17 cellular contexts compared by ENCODE assay signal in the genomic region with DNA sequence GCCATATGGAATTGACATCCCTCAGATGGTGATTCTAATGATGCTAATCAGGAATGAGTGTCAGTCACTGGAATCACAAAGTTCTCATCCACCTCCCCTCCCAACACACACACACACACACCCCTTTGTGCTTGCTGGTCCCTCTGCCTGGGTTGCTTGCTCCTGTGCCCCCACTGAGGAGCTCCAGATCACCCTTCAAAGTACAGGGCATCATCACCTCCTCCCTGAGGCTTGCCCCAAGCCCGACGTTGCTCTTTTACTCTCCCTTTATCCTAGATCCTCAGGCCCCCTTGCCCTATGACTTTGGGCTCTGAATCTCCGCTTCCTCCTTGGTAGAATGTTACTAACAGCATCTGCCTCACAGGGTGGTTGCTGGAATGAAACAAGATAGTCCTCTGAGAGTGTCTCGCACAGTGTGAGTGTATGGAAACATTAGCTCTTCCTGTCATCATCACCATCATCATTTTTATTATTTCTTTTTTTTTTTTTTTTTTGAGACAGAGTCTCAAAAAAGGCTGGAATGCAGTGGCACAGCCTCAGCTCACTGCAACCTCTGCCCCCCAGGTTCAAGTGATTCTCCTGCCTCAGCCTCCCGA.
DNase-seq lines count a peak whose midpoint lies in the region; ATAC-seq and TF ChIP-seq lines count a peak whose summit lies in the region.
"Had no signal": no experiment of that assay in that cellular context is flagged by ENCODE, and none has a peak within 500 bp of the region (broad histone marks: within the 10 kb centered on the region; RNA-seq: fewer than 3 reads in every experiment).

No MANE protein-coding gene starts in this region.

- H3K27ac ChIP-seq in RWPE2 (ENCODE audit: poor library complexity, severe bottlenecking) (peak overlapping the region; percentile 76), caudate nucleus (ENCODE audit: low read depth, low read length) (no peak overlapping the region)
- H3K27ac ChIP-seq: ascending aorta, HL-60 had no signal

- H3K27ac Mint-ChIP-seq in activated T-cell treated with anti-CD3 and anti-CD28 coated beads, Interleukin-2, amount 50 U/mL, for 24 hours, result peak overlapping the region; percentile 52
- H3K27ac Mint-ChIP-seq in stimulated activated memory B cell treated with anti-CD40 and anti-IgM and Interleukin-4, amounts not matched to agents 10 μg/mL and 1 μg/mL and 100 μg/mL, for 72 hours, result peak overlapping the region; percentile 26
- H3K27ac Mint-ChIP-seq: memory B cell had no signal

- H3K4me3 Mint-ChIP-seq in activated T-cell treated with anti-CD3 and anti-CD28 coated beads, Interleukin-2, amount 50 U/mL, for 24 hours, result no peak overlapping the region
- peak overlapping the region; percentile 37 for H3K4me3 Mint-ChIP-seq in stimulated activated memory B cell treated with anti-CD40 and anti-IgM and Interleukin-4, amounts not matched to agents 10 μg/mL and 1 μg/mL and 100 μg/mL, for 72 hours
- H3K4me3 Mint-ChIP-seq: memory B cell had no signal

- no peak for TF ChIP-seq CTCF in RWPE2 (IDR thresholded peaks at IDR 0.05; ENCODE audit: poor library complexity, severe bottlenecking)

- H3K9me3 Mint-ChIP-seq in activated T-cell treated with anti-CD3 and anti-CD28 coated beads, Interleukin-2, amount 50 U/mL, for 24 hours, result no peaks in the 10 kb centered on the region
- no peaks in the 10 kb centered on the region for H3K9me3 Mint-ChIP-seq in stimulated activated memory B cell treated with anti-CD40 and anti-IgM and Interleukin-4, amounts not matched to agents 10 μg/mL and 1 μg/mL and 100 μg/mL, for 72 hours
- H3K9me3 Mint-ChIP-seq: memory B cell had no signal

- H3K4me1 Mint-ChIP-seq in activated T-cell treated with anti-CD3 and anti-CD28 coated beads, Interleukin-2, amount 50 U/mL, for 24 hours (ENCODE audit: low read depth), result peaks cover 70% of the 10 kb centered on the region
- H3K4me1 Mint-ChIP-seq in stimulated activated memory B cell treated with anti-CD40 and anti-IgM and Interleukin-4, amounts not matched to agents 10 μg/mL and 1 μg/mL and 100 μg/mL, for 72 hours, result peaks cover 70% of the 10 kb centered on the region

- peaks cover 19% of the 10 kb centered on the region for H3K4me1 ChIP-seq in RWPE2 (ENCODE audit: insufficient read depth, poor library complexity, severe bottlenecking)

- no peak overlapping the region for H3K4me3 ChIP-seq in RWPE2 (ENCODE audit: severe bottlenecking)
- H3K4me3 ChIP-seq: ascending aorta, GM12878, skin epidermis, upper lobe of left lung had no signal

- no peak for ATAC-seq in RWPE2 (ENCODE audit: low read depth)
- no peak for ATAC-seq in stimulated activated memory B cell treated with anti-CD40 and anti-IgM and Interleukin-4, amounts not matched to agents 10 μg/mL and 1 μg/mL and 100 μg/mL, for 72 hours
- no peak for ATAC-seq in GM21447 (IDR thresholded peaks at IDR 0.05; ENCODE audit: unreplicated experiment)
- ATAC-seq: esophagus mucosa, GM12878 had no signal

- no peaks in the 10 kb centered on the region for H3K36me3 ChIP-seq in RWPE2 (ENCODE audit: low read depth)
- H3K36me3 ChIP-seq: ascending aorta had no signal

- DNase-seq in activated T-cell treated with anti-CD3 and anti-CD28 coated beads, Interleukin-2, amount 50 U/mL, for 24 hours, result no peak
- no peak for DNase-seq in activated T-cell treated with anti-CD3 and anti-CD28 coated beads, Interleukin-2, amount 50 U/mL, for 1 hour
- DNase-seq in RWPE2 (ENCODE audit: low spot score), result no peak
- DNase-seq in iris pigment epithelial cell (ENCODE audit: low read depth), result peak; percentile 19
- no peak for DNase-seq in caudate nucleus (lab: John Stamatoyannopoulos, UW)
- DNase-seq in NCI-H510A (lab: John Stamatoyannopoulos, UW), result no peak
- DNase-seq: NCI-H1092, occipital lobe, upper lobe of left lung had no signal

- no peaks in the 10 kb centered on the region for H3K9me3 ChIP-seq in RWPE2 (ENCODE audit: severe bottlenecking)
- H3K9me3 ChIP-seq: ascending aorta, upper lobe of left lung had no signal

- no peaks in the 10 kb centered on the region for H3K27me3 Mint-ChIP-seq in activated T-cell treated with anti-CD3 and anti-CD28 coated beads, Interleukin-2, amount 50 U/mL, for 24 hours
- H3K27me3 Mint-ChIP-seq in stimulated activated memory B cell treated with anti-CD40 and anti-IgM and Interleukin-4, amounts not matched to agents 10 μg/mL and 1 μg/mL and 100 μg/mL, for 72 hours, result no peaks in the 10 kb centered on the region
- H3K27me3 Mint-ChIP-seq: memory B cell had no signal

- peaks cover 20% of the 10 kb centered on the region for H3K36me3 Mint-ChIP-seq in activated T-cell treated with anti-CD3 and anti-CD28 coated beads, Interleukin-2, amount 50 U/mL, for 24 hours (ENCODE audit: low read depth)
- H3K36me3 Mint-ChIP-seq in stimulated activated memory B cell treated with anti-CD40 and anti-IgM and Interleukin-4, amounts not matched to agents 10 μg/mL and 1 μg/mL and 100 μg/mL, for 72 hours, result peaks cover 40% of the 10 kb centered on the region

- no peaks in the 10 kb centered on the region for H3K27me3 ChIP-seq in RWPE2 (ENCODE audit: insufficient read depth, poor library complexity, severe bottlenecking)
- H3K27me3 ChIP-seq: ascending aorta, upper lobe of left lung had no signal
